ENCODE assay signal across 9 cellular contexts in the genomic region with DNA sequence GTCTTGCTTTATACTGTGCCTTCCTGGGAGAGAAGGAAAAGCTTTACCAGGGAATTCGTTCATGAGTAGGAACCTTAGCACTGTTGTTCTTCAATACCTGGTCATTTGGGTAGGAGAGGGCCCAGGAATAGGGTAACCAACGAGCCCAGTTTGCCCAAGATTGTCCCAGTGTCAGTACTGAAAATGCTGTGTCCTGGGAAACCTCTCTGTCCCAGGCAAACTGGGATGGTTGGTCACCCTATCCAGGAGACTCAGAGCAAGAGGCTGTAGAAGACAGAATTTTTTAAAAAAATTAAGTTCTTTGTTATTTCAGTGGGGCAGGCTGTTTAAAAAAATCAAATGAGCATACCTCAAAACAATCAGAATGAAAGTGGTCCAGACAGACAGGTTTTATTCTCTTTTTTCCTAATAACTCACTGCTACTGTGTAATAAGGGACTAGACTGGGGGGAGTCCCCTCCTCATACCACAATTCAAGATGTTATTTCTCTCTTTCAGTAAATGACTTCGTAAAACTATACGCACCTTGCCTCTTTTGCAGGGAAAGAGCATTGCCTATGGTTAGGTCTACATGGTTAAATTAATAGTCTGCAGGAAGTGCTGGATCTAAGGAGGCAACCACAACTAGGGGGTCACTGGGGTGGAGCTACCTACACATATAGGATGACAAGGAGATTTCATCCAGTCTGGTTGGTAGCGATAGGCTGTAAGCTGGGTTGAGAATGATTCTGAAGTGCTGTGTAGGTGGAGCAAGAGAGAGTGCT. TPM values are rescaled to one million over a fixed set of nuclear protein-coding genes. Genes with fewer than 3 reads are reported as not detected.
DNase-seq lines count a peak whose midpoint lies in the region; ATAC-seq, FAIRE-seq and TF ChIP-seq lines count a peak whose summit lies in the region.
"Had no signal": no experiment of that assay in that cellular context is flagged by ENCODE, and none has a peak within 500 bp of the region (broad histone marks: within the 10 kb centered on the region; RNA-seq: fewer than 3 reads in every experiment).

No MANE protein-coding gene starts in this region.

- H4K20me1 ChIP-seq in endothelial cell of umbilical vein (replicated peaks; ENCODE audit: control insufficient read depth, extremely low read depth, insufficient read depth, low read length), result no peaks in the 10 kb centered on the region
- H4K20me1 ChIP-seq in OCI-LY7 (ENCODE audit: insufficient read depth, low read length), result no peaks in the 10 kb centered on the region

- POLR2A ChIA-PET in endothelial cell of umbilical vein (lab: Charles Lee) (no interaction called here), OCI-LY7 (lab: Charles Lee) (no interaction called here)

- H3K27me3 ChIP-seq in endothelial cell of umbilical vein (ENCODE audit: control insufficient read depth in 2 of 2, insufficient read depth in 2 of 2, low read length in 2 of 2), result no peaks in the 10 kb centered on the region

- H3K9ac ChIP-seq in endothelial cell of umbilical vein (replicated peaks; ENCODE audit: extremely low read depth, insufficient read depth, low read length), result no peak overlapping the region

- CTCF ChIA-PET in endothelial cell of umbilical vein (lab: Charles Lee) (interaction anchor here (0.8 kb wide), 1 partner anchor 11 kb away, joined by 3 read pairs; no protein-coding TSS in a partner anchor), OCI-LY7 (lab: Charles Lee; ENCODE audit: unreplicated experiment) (no interaction called here)

- FAIRE-seq in endothelial cell of umbilical vein (lab: Jason Lieb, UNC), result no peak

- TF ChIP-seq CTCF in endothelial cell of umbilical vein (IDR thresholded peaks at IDR 0.05; ENCODE audit: extremely low read depth in 1 of 2, insufficient read depth in 1 of 2, low read depth in 1 of 2, low read length in 2 of 2) (no peak), OCI-LY7 (conservative IDR thresholded peaks at IDR 0.05; ENCODE audit: low read length) (no peak)

- H3K79me2 ChIP-seq in endothelial cell of umbilical vein (ENCODE audit: control insufficient read depth, insufficient read depth, low read length) (peaks cover 2% of the 10 kb centered on the region), OCI-LY7 (ENCODE audit: insufficient read depth, low read depth, low read length) (no peaks in the 10 kb centered on the region)

- H3K9me1 ChIP-seq in endothelial cell of umbilical vein (replicated peaks; ENCODE audit: control insufficient read depth, extremely low read depth, insufficient read depth, low read length), result no peaks in the 10 kb centered on the region

- H3K36me3 ChIP-seq in endothelial cell of umbilical vein (ENCODE audit: control insufficient read depth in 2 of 2, extremely low read depth in 1 of 2, insufficient read depth in 2 of 2, low read length in 2 of 2), result no peaks in the 10 kb centered on the region
- H3K36me3 ChIP-seq in OCI-LY7 (ENCODE audit: insufficient read depth, low read length), result peaks cover 12% of the 10 kb centered on the region; the same call in 1 of the 2 replicates
- H3K36me3 ChIP-seq: HAP-1 had no signal

- BruUV-seq in endothelial cell of umbilical vein (replicated peaks; lab: Mats Ljungman, UMichigan) (no TSS peak), OCI-LY7 (replicated peaks; lab: Mats Ljungman, UMichigan) (no TSS peak)

- dilution Hi-C loops in endothelial cell of umbilical vein (cut with MboI; ENCODE audit: extremely low pct_ligation_motif_present, low sequenced_read_pairs), result no loop called here

- DNase-seq in endothelial cell of umbilical vein (ENCODE audit: low read depth, low spot score), result no peak
- DNase-seq in H4 (ENCODE audit: low spot score), result no peak
- DNase-seq in UCSD-AML1 (lab: John Stamatoyannopoulos, UW; ENCODE audit: unreplicated experiment), result no peak
- DNase-seq in OCI-LY7 (ENCODE audit: low spot score), result no peak
- DNase-seq in SKM-1 treated with dmso at 0.1 percent for 144 hours (lab: John Stamatoyannopoulos, UW; ENCODE audit: unreplicated experiment), result no peak

- H3K27ac ChIP-seq in endothelial cell of umbilical vein (ENCODE audit: insufficient read depth, low read depth, low read length) (peak overlapping the region; percentile 99), OCI-LY7 (ENCODE audit: low read depth, low read length, poor library complexity, severe bottlenecking) (no peak overlapping the region)

- H3K4me3 ChIP-seq in endothelial cell of umbilical vein (replicated peaks in 1 of 3; ENCODE audit: insufficient read depth in 1 of 3, low read depth in 1 of 3, low read length in 3 of 3), result no peak overlapping the region
- H3K4me3 ChIP-seq in OCI-LY7 (ENCODE audit: low read depth, low read length, poor library complexity, severe bottlenecking), result no peak overlapping the region
- H3K4me3 ChIP-seq: HAP-1 had no signal

- intact Hi-C loops in endothelial cell of umbilical vein (cut with micrococcal nuclease) (loop anchor here (5.0 to 10.0 kb wide), 3 partner anchors 514 to 1551 kb away; a partner anchor contains a TSS), OCI-LY7 (cut with micrococcal nuclease; ENCODE audit: unreplicated experiment) (no loop called here)

- H3K9me2 ChIP-seq in OCI-LY7 (ENCODE audit: insufficient read depth, low read length), result no peaks in the 10 kb centered on the region

- H2AFZ ChIP-seq in endothelial cell of umbilical vein (ENCODE audit: low read depth, low read length), result no peak overlapping the region
- H2AFZ ChIP-seq in OCI-LY7 (ENCODE audit: low read length), result no peak overlapping the region

- H3K4me2 ChIP-seq in endothelial cell of umbilical vein (ENCODE audit: insufficient read depth, low read length) (no peak overlapping the region), OCI-LY7 (ENCODE audit: low read length) (no peak overlapping the region)

- TF ChIP-seq POLR2A in GM15510 (IDR thresholded peaks at IDR 0.05; ENCODE audit: borderline replicate concordance, extremely low read depth, insufficient read length) (peak; percentile 14), endothelial cell of umbilical vein (IDR thresholded peaks at IDR 0.05; ENCODE audit: low read depth, low read length) (no peak)

- H3K4me1 ChIP-seq in endothelial cell of umbilical vein (ENCODE audit: control insufficient read depth, extremely low read depth, insufficient read depth, low read length), result peaks cover 59% of the 10 kb centered on the region
- no peaks in the 10 kb centered on the region for H3K4me1 ChIP-seq in OCI-LY7 (ENCODE audit: insufficient read depth, low read length, poor library complexity, severe bottlenecking)

- ATAC-seq in GM21515 (IDR thresholded peaks at IDR 0.05; ENCODE audit: unreplicated experiment), result peak; percentile 56
- ATAC-seq in HG03565 (IDR thresholded peaks at IDR 0.05; ENCODE audit: unreplicated experiment), result peak; percentile 46

- H3K9me3 ChIP-seq in endothelial cell of umbilical vein (replicated peaks; ENCODE audit: control insufficient read depth, insufficient read depth, low read length) (no peaks in the 10 kb centered on the region), OCI-LY7 (ENCODE audit: low read length) (no peaks in the 10 kb centered on the region)
- H3K9me3 ChIP-seq: HAP-1 had no signal

TF ChIP-seq in endothelial cell of umbilical vein, 7 proteins besides CTCF, POLR2A, EP300 and RAD21:
- TF ChIP-seq POLR2AphosphoS5 (IDR thresholded peaks at IDR 0.05; ENCODE audit: insufficient read depth, low read depth, low read length) (no peak), JUN (IDR thresholded peaks at IDR 0.05; ENCODE audit: borderline replicate concordance, insufficient read depth, insufficient read length, low read depth) (no peak), FOS (IDR thresholded peaks at IDR 0.05; ENCODE audit: borderline replicate concordance, insufficient read depth, low read length) (no peak), GATA2 (IDR thresholded peaks at IDR 0.05; ENCODE audit: insufficient read depth, insufficient read length, low read depth, low read length) (no peak), EZH2 (IDR thresholded peaks at IDR 0.05; ENCODE audit: borderline replicate concordance, low read depth, low read length, severe bottlenecking) (no peak), MYC (IDR thresholded peaks at IDR 0.05; ENCODE audit: low read depth, low read length) (no peak)
- TF ChIP-seq, protein P1, sequence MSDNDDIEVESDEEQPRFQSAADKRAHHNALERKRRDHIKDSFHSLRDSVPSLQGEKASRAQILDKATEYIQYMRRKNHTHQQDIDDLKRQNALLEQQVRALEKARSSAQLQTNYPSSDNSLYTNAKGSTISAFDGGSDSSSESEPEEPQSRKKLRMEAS (IDR thresholded peaks at IDR 0.05; ENCODE audit: insufficient read depth, insufficient read length), result no peak

RNA-seq across cellular contexts. Expression of a gene that starts 41.1 kb away (rescaled TPM):
- total RNA-seq in endothelial cell of umbilical vein (26.9 and 27.6 TPM in 2 replicates), OCI-LY7 (2022) (39.3 and 46.8 TPM in 2 replicates)
- 6.6 and 9.1 TPM in 2 replicates for polyA plus RNA-seq in endothelial cell of umbilical vein
- 6.9 and 13.2 TPM in 2 replicates for polyA plus RNA-seq in endothelial cell of umbilical vein (2011; cell fraction: cytosol; rRNA removed)
- 19.6 and 28.8 TPM in 2 replicates for polyA plus RNA-seq in endothelial cell of umbilical vein (2011; cell fraction: nucleus; rRNA removed)
- 13.6 and 18.9 TPM in 2 replicates for polyA plus RNA-seq in endothelial cell of umbilical vein (2012)
- polyA minus RNA-seq in endothelial cell of umbilical vein, result 8.3 and 9.1 TPM in 2 replicates
- polyA minus RNA-seq in endothelial cell of umbilical vein (2011; cell fraction: cytosol; rRNA and poly(A)+ RNA removed), result 7.4 TPM
- 31.7 and 42.9 TPM in 2 replicates for polyA minus RNA-seq in endothelial cell of umbilical vein (2011; cell fraction: nucleus; rRNA and poly(A)+ RNA removed)
- total RNA-seq in H4 (2014; rRNA removed; shearing (Covaris generic)), result 18.9 and 23.9 TPM in 2 replicates
- 27.5 and 30.5 TPM in 2 replicates for total RNA-seq in OCI-LY7 (2014; rRNA removed; shearing (Covaris generic))
